Comparison of ENCODE assay signal across 1 cellular context in genomic region chr10:70671619-70672164, GRCh38.
A peak's percentile ranks its signal among the peaks of the same experiment; 100 is the strongest.
TF ChIP-seq lines count a peak whose summit lies in the region.

No MANE protein-coding gene starts in this region.

TF ChIP-seq in K562, 482 proteins besides CTCF, POLR2A, EP300 and RAD21 (continued from another document and continues in another):
- TF ChIP-seq ZNF318 (IDR thresholded peaks at IDR 0.05; ENCODE audit: borderline replicate concordance in 1 of 2, low read depth in 1 of 2) (no peak), NR2C1 (IDR thresholded peaks at IDR 0.05) (no peak), NR2C1 (tag; IDR thresholded peaks at IDR 0.05) (peak; percentile 59), ZNF232 (CRISPR knock-in tag; IDR thresholded peaks at IDR 0.05) (no peak), CHD2 (IDR thresholded peaks at IDR 0.05; ENCODE audit: low read depth, low read length) (no peak), HIVEP1 (CRISPR knock-in tag; IDR thresholded peaks at IDR 0.05) (no peak), MAX (CRISPR knock-in tag; IDR thresholded peaks at IDR 0.05) (peak; percentile 35; the same call in 1 of the 2 replicates), TGIF2 (CRISPR knock-in tag; IDR thresholded peaks at IDR 0.05) (no peak), MEIS2 (IDR thresholded peaks at IDR 0.05; ENCODE audit: partially characterized antibody) (no peak), PML (IDR thresholded peaks at IDR 0.05; ENCODE audit: low read length) (no peak; the same call in 1 of the 2 replicates), HEY1 (CRISPR knock-in tag; IDR thresholded peaks at IDR 0.05; ENCODE audit: borderline replicate concordance) (no peak), ARHGAP35 (IDR thresholded peaks at IDR 0.05; ENCODE audit: partially characterized antibody) (no peak), ZNF212 (CRISPR knock-in tag; IDR thresholded peaks at IDR 0.05) (0 out of 2 replicates have a peak, but pooled peaks have one; percentile 30), SUPT5H (IDR thresholded peaks at IDR 0.05) (no peak; the same call in 1 of the 2 replicates), NKRF (IDR thresholded peaks at IDR 0.05; ENCODE audit: borderline replicate concordance) (peak; percentile 68), ZBTB2 (IDR thresholded peaks at IDR 0.05) (no peak; the same call in 1 of the 2 replicates), RBM34 (IDR thresholded peaks at IDR 0.05; ENCODE audit: borderline replicate concordance, insufficient read depth, low read length) (no peak), RNF2 (IDR thresholded peaks at IDR 0.05) (no peak), DPF2 (IDR thresholded peaks at IDR 0.05) (peak; percentile 73), FOXA1 (IDR thresholded peaks at IDR 0.05; ENCODE audit: borderline replicate concordance) (no peak), FUS (optimal IDR thresholded peaks at IDR 0.05; ENCODE audit: low read depth, low read length) (no peak), ZNF551 (CRISPR knock-in tag; IDR thresholded peaks at IDR 0.05) (0 out of 2 replicates have a peak, but pooled peaks have one; percentile 11), MXI1 (IDR thresholded peaks at IDR 0.05; ENCODE audit: low read depth, low read length) (no peak), ZNF311 (CRISPR knock-in tag; IDR thresholded peaks at IDR 0.05) (peak; percentile 87), TRIM24 (IDR thresholded peaks at IDR 0.05) (peak in 1 of 2 experiments; percentile 70; a peak in 1 of 4 replicates), ARID3A (IDR thresholded peaks at IDR 0.05; ENCODE audit: borderline replicate concordance, low read depth, low read length) (no peak), CTBP1 (IDR thresholded peaks at IDR 0.05; ENCODE audit: borderline replicate concordance) (peak; percentile 21; the same call in 1 of the 2 replicates), EGR1 (conservative IDR thresholded peaks at IDR 0.05) (no peak), MYBL2 (IDR thresholded peaks at IDR 0.05; ENCODE audit: low read depth) (no peak), MYBL2 (CRISPR knock-in tag; IDR thresholded peaks at IDR 0.05; ENCODE audit: borderline replicate concordance) (no peak), SRSF7 (optimal IDR thresholded peaks at IDR 0.05; ENCODE audit: low read depth, low read length) (no peak), MAZ (CRISPR knock-in tag; conservative IDR thresholded peaks at IDR 0.05 in 1 of 2, IDR thresholded peaks at IDR 0.05 in 1 of 2) (no peak; a peak in 1 of 4 replicates), ZBTB5 (IDR thresholded peaks at IDR 0.05) (no peak), HDAC6 (IDR thresholded peaks at IDR 0.05; ENCODE audit: low read depth, low read length) (no peak)
